ENCODE assay signal across 35 cellular contexts in the genomic region with DNA sequence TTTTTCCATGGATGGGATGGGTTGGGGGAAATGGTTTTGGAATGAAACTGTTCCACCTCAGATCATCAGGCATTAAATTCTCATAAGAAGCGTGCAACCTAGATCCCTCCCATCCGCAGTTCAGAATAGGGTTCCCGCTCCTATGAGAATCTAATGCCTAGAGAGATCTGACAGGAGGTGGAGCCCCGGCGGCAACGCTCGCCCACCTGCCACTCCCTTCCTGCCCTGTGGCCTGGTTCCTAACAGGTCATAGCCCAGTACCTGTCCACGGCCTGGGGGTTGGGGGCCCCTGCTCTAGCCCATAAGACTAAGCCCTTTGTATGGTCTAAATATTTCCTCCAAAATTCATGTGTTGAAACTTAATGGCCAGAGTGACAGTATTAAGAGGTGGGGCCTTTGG.
"Had no signal": no experiment of that assay in that cellular context is flagged by ENCODE, and none has a peak within 500 bp of the region (broad histone marks: within the 10 kb centered on the region; RNA-seq: fewer than 3 reads in every experiment).

No MANE protein-coding gene starts in this region.

- H3K9me3 Mint-ChIP-seq: activated CD4-positive, alpha-beta memory T cell treated with anti-CD3 and anti-CD28 coated beads, Interleukin-2, amount 10 ng/mL, durations not matched to agents 7 days and 5 days; activated T-helper 17 cell treated with anti-CD3 and anti-CD28 coated beads, Interleukin-2, amount 50 U/mL, for 72 hours; T-helper 1 cell treated with Interleukin-12 subunit alpha and Interleukin-12 subunit beta and Interleukin-4 antibody, amounts not matched to agents 30 μg/mL and 1 μg/mL, for 36 hours; T-helper 2 cell treated with Interferon-gamma antibody and Interleukin-4, amounts not matched to agents 5 μg/mL and 100 μg/mL, for 36 hours had no signal

- H3K27me3 Mint-ChIP-seq: activated CD4-positive, alpha-beta memory T cell treated with anti-CD3 and anti-CD28 coated beads, Interleukin-2, amount 10 ng/mL, durations not matched to agents 7 days and 5 days; activated naive CD8-positive, alpha-beta T cell treated with anti-CD3 and anti-CD28 coated beads for 36 hours had no signal

- H3K36me3 Mint-ChIP-seq: activated CD8-positive, alpha-beta memory T cell treated with anti-CD3 and anti-CD28 coated beads, Interleukin-2, amount 10 ng/mL, durations not matched to agents 7 days and 5 days; activated naive CD8-positive, alpha-beta T cell treated with anti-CD3 and anti-CD28 coated beads for 36 hours had no signal

- H3K4me1 ChIP-seq: SJCRH30 had no signal

- H3K27ac Mint-ChIP-seq: activated CD4-positive, alpha-beta memory T cell treated with anti-CD3 and anti-CD28 coated beads, Interleukin-2, amount 10 ng/mL, durations not matched to agents 7 days and 5 days; activated CD8-positive, alpha-beta memory T cell treated with anti-CD3 and anti-CD28 coated beads, Interleukin-2, amount 10 ng/mL, durations not matched to agents 7 days and 5 days; activated naive CD8-positive, alpha-beta T cell treated with anti-CD3 and anti-CD28 coated beads for 36 hours; activated T-cell treated with anti-CD3 and anti-CD28 coated beads, Interleukin-2, amount 50 U/mL, for 72 hours; activated T-helper 17 cell treated with anti-CD3 and anti-CD28 coated beads, Interleukin-2, amount 50 U/mL, for 72 hours; T-helper 1 cell treated with Interleukin-12 subunit alpha and Interleukin-12 subunit beta and Interleukin-4 antibody, amounts not matched to agents 30 μg/mL and 1 μg/mL, for 36 hours; T-helper 2 cell treated with Interferon-gamma antibody and Interleukin-4, amounts not matched to agents 5 μg/mL and 100 μg/mL, for 36 hours had no signal

- H3K4me3 Mint-ChIP-seq: activated CD4-positive, alpha-beta memory T cell treated with anti-CD3 and anti-CD28 coated beads, Interleukin-2, amount 10 ng/mL, durations not matched to agents 7 days and 5 days; activated CD8-positive, alpha-beta memory T cell treated with anti-CD3 and anti-CD28 coated beads, Interleukin-2, amount 10 ng/mL, durations not matched to agents 7 days and 5 days; activated naive CD8-positive, alpha-beta T cell treated with anti-CD3 and anti-CD28 coated beads for 36 hours; activated T-cell treated with anti-CD3 and anti-CD28 coated beads, Interleukin-2, amount 50 U/mL, for 72 hours; activated T-helper 17 cell treated with anti-CD3 and anti-CD28 coated beads, Interleukin-2, amount 50 U/mL, for 72 hours; T-helper 1 cell treated with Interleukin-12 subunit alpha and Interleukin-12 subunit beta and Interleukin-4 antibody, amounts not matched to agents 30 μg/mL and 1 μg/mL, for 36 hours; T-helper 2 cell treated with Interferon-gamma antibody and Interleukin-4, amounts not matched to agents 5 μg/mL and 100 μg/mL, for 36 hours had no signal

- H3K27me3 ChIP-seq: brain microvascular endothelial cell had no signal

- H3K4me1 Mint-ChIP-seq: activated CD4-positive, alpha-beta memory T cell treated with anti-CD3 and anti-CD28 coated beads, Interleukin-2, amount 10 ng/mL, durations not matched to agents 7 days and 5 days; activated CD8-positive, alpha-beta memory T cell treated with anti-CD3 and anti-CD28 coated beads, Interleukin-2, amount 10 ng/mL, durations not matched to agents 7 days and 5 days; activated naive CD8-positive, alpha-beta T cell treated with anti-CD3 and anti-CD28 coated beads for 36 hours; activated T-helper 17 cell treated with anti-CD3 and anti-CD28 coated beads, Interleukin-2, amount 50 U/mL, for 72 hours had no signal

- H3K9me3 ChIP-seq: SJCRH30 had no signal

- H3K36me3 ChIP-seq: brain microvascular endothelial cell, SJCRH30 had no signal

- FAIRE-seq: RCC 7860 had no signal

- H3K4me3 ChIP-seq: SJCRH30, SK-N-MC had no signal

- ATAC-seq: activated CD8-positive, alpha-beta memory T cell treated with anti-CD3 and anti-CD28 coated beads, Interleukin-2, amount 10 ng/mL, durations not matched to agents 7 days and 5 days; activated T-cell treated with anti-CD3 and anti-CD28 coated beads, Interleukin-2, amount 50 U/mL, for 72 hours; activated T-helper 17 cell treated with anti-CD3 and anti-CD28 coated beads, Interleukin-2, amount 50 U/mL, for 72 hours had no signal

- DNase-seq: activated CD4-positive, alpha-beta memory T cell treated with anti-CD3 and anti-CD28 coated beads, Interleukin-2, amount 10 ng/mL, durations not matched to agents 7 days and 5 days; activated CD4-positive, alpha-beta T cell treated with anti-CD3 and anti-CD28 coated beads for 1 hour; activated CD4-positive, alpha-beta T cell treated with anti-CD3 and anti-CD28 coated beads for 48 hours; activated CD4-positive, CD25-positive, alpha-beta regulatory T cell; activated CD8-positive, alpha-beta memory T cell treated with anti-CD3 and anti-CD28 coated beads for 24 hours; activated CD8-positive, alpha-beta memory T cell treated with anti-CD3 and anti-CD28 coated beads, Interleukin-2, amount 10 ng/mL, durations not matched to agents 7 days and 5 days; activated CD8-positive, alpha-beta memory T cell treated with anti-CD3 and anti-CD28 coated beads, Interleukin-2, amount 50 U/mL, for 48 hours; activated effector memory CD4-positive, alpha-beta T cell treated with anti-CD3 and anti-CD28 coated beads, Interleukin-2, amount 50 U/mL, for 16 hours; activated naive CD4-positive, alpha-beta T cell; activated naive CD4-positive, alpha-beta T cell treated with anti-CD3 and anti-CD28 coated beads, Interleukin-2, amount 50 U/mL, for 16 hours; activated naive CD8-positive, alpha-beta T cell treated with anti-CD3 and anti-CD28 coated beads for 36 hours; activated T-cell treated with anti-CD3 and anti-CD28 coated beads, Interleukin-2, amount 50 U/mL, for 72 hours; amniotic stem cell; aorta; brain microvascular endothelial cell; central memory CD4-positive, alpha-beta T cell; NCI-H1092 treated with DMSO at 0.1 percent for 48 hours; NCI-H1417; NCI-H146; NCI-H187; NCI-H2029 treated with DMSO at 0.1 percent for 48 hours; NCI-H2107; NCI-H2171; NCI-H510A; NCI-H526; NCI-H748 treated with DMSO at 0.1 percent for 48 hours; NK-92 treated with Interleukin-12 subunit alpha and Interleukin-12 subunit beta, amount 100 ng/mL, for 24 hours; PC-3; Right ventricle myocardium superior; SJCRH30 had no signal

- H3K27ac ChIP-seq: brain microvascular endothelial cell, SJCRH30, SK-N-MC had no signal
